Comparison of ENCODE assay signal across 15 cellular contexts in the genomic region with DNA sequence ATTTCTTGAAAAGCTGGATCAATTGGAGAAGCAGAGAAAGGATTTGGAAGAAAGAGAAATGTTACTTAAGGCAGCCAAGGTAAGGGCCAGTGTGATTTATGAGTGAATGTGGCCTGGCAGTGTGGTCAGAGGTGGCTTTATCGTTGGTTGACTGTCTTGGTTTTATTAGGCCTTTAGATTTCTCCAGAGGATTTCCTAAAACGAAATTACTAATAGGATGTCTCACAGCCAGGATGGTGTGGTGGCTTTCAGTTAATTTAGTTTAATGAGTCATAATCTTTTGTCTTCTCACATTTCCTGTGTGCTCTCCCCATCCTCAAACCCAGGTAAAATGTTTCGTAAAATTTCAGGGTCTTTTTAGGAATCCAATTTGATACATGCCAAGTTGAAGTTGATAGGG.
"Had no signal": no experiment of that assay in that cellular context is flagged by ENCODE, and none has a peak within 500 bp of the region (broad histone marks: within the 10 kb centered on the region; RNA-seq: fewer than 3 reads in every experiment).

No MANE protein-coding gene starts in this region.

- H3K27ac Mint-ChIP-seq: activated CD4-positive, alpha-beta T cell treated with anti-CD3 and anti-CD28 coated beads, Interleukin-2, amount 10 ng/mL, durations not matched to agents 24 days and 14 days; type B pancreatic cell; WTC11 had no signal

- ATAC-seq: heart right ventricle; left ventricle myocardium superior; stimulated activated naive CD8-positive, alpha-beta T cell treated with anti-CD3 and anti-CD28 coated beads, Interleukin-15, Interleukin-2, amounts not matched to agents 100 U/mL and 50 U/mL, for 24 hours; WTC11 had no signal

- H3K4me3 Mint-ChIP-seq: activated CD4-positive, alpha-beta T cell treated with anti-CD3 and anti-CD28 coated beads, Interleukin-2, amount 10 ng/mL, durations not matched to agents 24 days and 14 days; activated naive CD8-positive, alpha-beta T cell; neural crest cell; type B pancreatic cell; WTC11 had no signal

- H3K27ac ChIP-seq: esophagus squamous epithelium, heart right ventricle, suprapubic skin had no signal

- DNase-seq: activated CD4-positive, alpha-beta T cell treated with anti-CD3 and anti-CD28 coated beads, Interleukin-2, amount 10 ng/mL, durations not matched to agents 24 days and 14 days; activated effector memory CD4-positive, alpha-beta T cell treated with Interleukin-2 at 50 U/mL for 16 hours; esophagus squamous epithelium; heart right ventricle; islet precursor cell; left ventricle myocardium superior; mesendoderm; stimulated activated CD4-positive, alpha-beta T cell treated with anti-CD3 and anti-CD28 coated beads, Interleukin-4, amount 100 ng/mL, for 1 hour; stimulated activated CD8-positive, alpha-beta memory T cell treated with anti-CD3 and anti-CD28 coated beads, Interleukin-4, amount 100 ng/mL, for 48 hours; stimulated activated naive CD8-positive, alpha-beta T cell treated with anti-CD3 and anti-CD28 coated beads, Interleukin-15, Interleukin-2, amounts not matched to agents 100 U/mL and 50 U/mL, for 24 hours had no signal

- H3K9me3 Mint-ChIP-seq: type B pancreatic cell, WTC11 had no signal

- H3K27me3 ChIP-seq: esophagus squamous epithelium, heart right ventricle, suprapubic skin had no signal

- H3K27me3 Mint-ChIP-seq: activated CD4-positive, alpha-beta T cell treated with anti-CD3 and anti-CD28 coated beads, Interleukin-2, amount 10 ng/mL, durations not matched to agents 24 days and 14 days; activated naive CD8-positive, alpha-beta T cell; type B pancreatic cell had no signal

- H3K4me1 ChIP-seq: esophagus squamous epithelium, heart right ventricle, suprapubic skin had no signal

- H3K4me3 ChIP-seq: esophagus squamous epithelium, heart right ventricle, suprapubic skin had no signal

- H3K4me1 Mint-ChIP-seq: activated CD4-positive, alpha-beta T cell treated with anti-CD3 and anti-CD28 coated beads, Interleukin-2, amount 10 ng/mL, durations not matched to agents 24 days and 14 days; neural crest cell; WTC11 had no signal

- H3K9me3 ChIP-seq: esophagus squamous epithelium, heart right ventricle, suprapubic skin had no signal
